Comparison of ENCODE assay signal across 1 cellular context in genomic region chr17:67753026-67753425, GRCh38.
TF ChIP-seq lines count a peak whose summit lies in the region.

No MANE protein-coding gene starts in this region.

TF ChIP-seq in GM23338, 12 proteins besides CTCF, POLR2A, EP300 and RAD21 (continued from another document):
- no peak for TF ChIP-seq ETS1 (IDR thresholded peaks at IDR 0.05)
- no peak for TF ChIP-seq ZNF331 (CRISPR knock-in tag; IDR thresholded peaks at IDR 0.05; ENCODE audit: low read depth)
- no peak for TF ChIP-seq ZNF114 (CRISPR knock-in tag; IDR thresholded peaks at IDR 0.05)
- no peak for TF ChIP-seq CREB1 (CRISPR knock-in tag; IDR thresholded peaks at IDR 0.05; ENCODE audit: low read depth)
- no peak for TF ChIP-seq JUNB (IDR thresholded peaks at IDR 0.05; ENCODE audit: unreplicated experiment)
- TF ChIP-seq STAT1 (IDR thresholded peaks at IDR 0.05; ENCODE audit: unreplicated experiment) = no peak
- TF ChIP-seq EZH2phosphoT487 (IDR thresholded peaks at IDR 0.05; ENCODE audit: unreplicated experiment) = no peak
- no peak for TF ChIP-seq ZNF462 (CRISPR knock-in tag; IDR thresholded peaks at IDR 0.05)
- no peak for TF ChIP-seq EZH2 (IDR thresholded peaks at IDR 0.05; ENCODE audit: low read depth, unreplicated experiment)
- TF ChIP-seq POLR2AphosphoS5 (IDR thresholded peaks at IDR 0.05; ENCODE audit: low read depth) = no peak
TF ChIP-seq in GM23338: peak in this region for 0.
